In the genomic region with DNA sequence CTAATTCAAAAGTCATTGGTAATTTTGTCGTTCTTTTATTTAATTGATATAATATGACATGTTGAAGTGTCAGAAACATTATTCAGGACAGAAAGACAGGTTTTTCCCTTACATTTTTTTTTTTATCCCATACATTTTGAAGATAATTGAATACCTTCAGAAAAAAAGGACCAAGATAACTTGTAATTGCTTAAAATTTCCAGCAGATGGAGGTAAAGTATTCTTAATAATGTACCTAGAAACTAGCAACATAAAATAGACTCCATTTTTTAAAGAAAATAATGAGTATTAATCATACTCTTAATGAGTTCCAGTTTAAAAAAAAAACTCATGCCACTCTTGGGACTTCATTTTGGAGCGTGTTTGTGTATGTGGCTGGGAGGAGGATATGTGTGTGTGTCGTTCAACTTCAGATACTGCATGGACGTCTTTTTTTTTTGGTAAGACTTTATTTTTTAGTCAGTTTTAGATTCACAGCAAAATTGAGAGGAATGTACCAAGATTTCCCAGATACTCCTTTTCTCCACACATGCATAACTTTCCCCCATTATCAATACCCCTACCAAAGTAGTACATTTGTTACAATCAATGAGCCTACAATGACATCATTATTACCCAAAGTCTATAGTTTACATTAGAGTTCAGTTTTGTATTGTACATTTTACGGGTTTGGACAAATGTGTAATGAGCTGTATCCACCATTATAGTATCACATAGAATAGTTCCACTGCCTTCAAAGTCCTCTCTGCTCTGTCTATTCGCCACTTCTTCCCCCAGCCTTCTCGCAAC, we compare ENCODE assay signal across 9 cellular contexts.
DNase-seq lines count a peak whose midpoint lies in the region; FAIRE-seq and TF ChIP-seq lines count a peak whose summit lies in the region.
"Had no signal": no experiment of that assay in that cellular context is flagged by ENCODE, and none has a peak within 500 bp of the region (broad histone marks: within the 10 kb centered on the region; RNA-seq: fewer than 3 reads in every experiment).

No MANE protein-coding gene starts in this region.

- H3K9me3 ChIP-seq in colonic mucosa = no peaks in the 10 kb centered on the region

- DNase-seq in NCI-H345 (lab: John Stamatoyannopoulos, UW) (peak; percentile 24), colonic mucosa (no peak), nephron progenitor cell (no peak), substantia nigra (lab: John Stamatoyannopoulos, UW) (no peak), mucosa of gallbladder (ENCODE audit: low spot score) (no peak)
- DNase-seq in activated effector memory CD4-positive, alpha-beta T cell treated with anti-CD3 and anti-CD28 coated beads, Interleukin-2, amount 50 U/mL, for 16 hours = no peak

- H3K27ac ChIP-seq in colonic mucosa (no peak overlapping the region), substantia nigra (ENCODE audit: low read depth, low read length, poor library complexity, severe bottlenecking) (no peak overlapping the region)

- H3K36me3 Mint-ChIP-seq in nephron progenitor cell (ENCODE audit: low read depth) = no peaks in the 10 kb centered on the region
- H3K36me3 Mint-ChIP-seq: activated naive CD4-positive, alpha-beta T cell treated with anti-CD3 and anti-CD28 coated beads, Interleukin-2, amount 50 U/mL, for 24 hours had no signal

- intact Hi-C loops in colonic mucosa (cut with DNase I) = loop anchor here (2.0 kb wide), 1 partner anchor 258 kb away; no protein-coding TSS in a partner anchor

- no peak overlapping the region for H3K4me3 ChIP-seq in colonic mucosa

- no peaks in the 10 kb centered on the region for H3K4me1 ChIP-seq in colonic mucosa

- no peaks in the 10 kb centered on the region for H3K36me3 ChIP-seq in colonic mucosa

- no peak overlapping the region for H3K27ac Mint-ChIP-seq in nephron progenitor cell
- H3K27ac Mint-ChIP-seq: activated naive CD4-positive, alpha-beta T cell treated with anti-CD3 and anti-CD28 coated beads, Interleukin-2, amount 50 U/mL, for 24 hours had no signal

- peak; percentile 98 for FAIRE-seq in A204.1 (lab: Jason Lieb, UNC)

- no peak overlapping the region for H3K4me3 Mint-ChIP-seq in nephron progenitor cell
- H3K4me3 Mint-ChIP-seq: activated naive CD4-positive, alpha-beta T cell treated with anti-CD3 and anti-CD28 coated beads, Interleukin-2, amount 50 U/mL, for 24 hours had no signal

- no peaks in the 10 kb centered on the region for H3K9me3 Mint-ChIP-seq in nephron progenitor cell
- H3K9me3 Mint-ChIP-seq: activated naive CD4-positive, alpha-beta T cell treated with anti-CD3 and anti-CD28 coated beads, Interleukin-2, amount 50 U/mL, for 24 hours had no signal

- H3K4me1 Mint-ChIP-seq in nephron progenitor cell = no peaks in the 10 kb centered on the region
- H3K4me1 Mint-ChIP-seq: activated naive CD4-positive, alpha-beta T cell treated with anti-CD3 and anti-CD28 coated beads, Interleukin-2, amount 50 U/mL, for 24 hours had no signal

- no peaks in the 10 kb centered on the region for H3K27me3 Mint-ChIP-seq in nephron progenitor cell (ENCODE audit: low read depth, poor library complexity)

- H3K9ac ChIP-seq in colonic mucosa (ENCODE audit: low read depth in 2 of 2, low read length in 2 of 2) = no peak overlapping the region

- TF ChIP-seq CTCF in GM12872 (IDR thresholded peaks at IDR 0.05; ENCODE audit: insufficient read depth, low read depth, low read length) (0 out of 3 replicates have a peak, but pooled peaks have one; percentile 25), colonic mucosa (IDR thresholded peaks at IDR 0.05) (peak; percentile 32), nephron progenitor cell (IDR thresholded peaks at IDR 0.05) (peak; percentile 64)

- no peaks in the 10 kb centered on the region for H3K27me3 ChIP-seq in colonic mucosa
